Comparison of ENCODE assay signal across 1 cellular context in the genomic region with DNA sequence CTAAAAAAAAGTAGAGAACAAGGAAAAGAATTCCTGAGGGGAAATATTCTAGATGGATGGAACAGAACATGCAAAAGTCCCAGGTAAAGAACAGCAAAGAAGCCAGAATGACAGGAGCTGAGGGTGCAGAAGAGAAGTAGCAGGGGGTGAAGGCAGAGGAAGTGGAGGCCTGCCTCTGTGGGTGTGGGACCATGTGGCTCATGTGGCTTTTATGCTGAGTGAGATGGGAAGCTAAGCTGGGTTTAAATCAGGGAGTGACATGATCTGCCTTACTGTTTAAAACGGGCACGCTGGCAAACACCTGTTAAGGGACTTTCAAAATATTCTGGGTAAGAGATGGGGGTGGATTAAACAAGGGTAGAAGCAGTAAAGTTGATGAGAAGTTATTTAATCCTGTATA.
TF ChIP-seq lines count a peak whose summit lies in the region.

No MANE protein-coding gene starts in this region.

TF ChIP-seq in K562, 482 proteins besides CTCF, POLR2A, EP300 and RAD21:
- TF ChIP-seq CHCHD3 (CRISPR knock-in tag; IDR thresholded peaks at IDR 0.05) (no peak), ZNF431 (CRISPR knock-in tag; IDR thresholded peaks at IDR 0.05) (no peak), KLF1 (tag; IDR thresholded peaks at IDR 0.05) (no peak), E2F8 (IDR thresholded peaks at IDR 0.05; ENCODE audit: low read depth, partially characterized antibody) (no peak), HDGF (IDR thresholded peaks at IDR 0.05) (no peak), ZNF134 (CRISPR knock-in tag; conservative IDR thresholded peaks at IDR 0.05) (no peak)
- TF ChIP-seq, protein P1, sequence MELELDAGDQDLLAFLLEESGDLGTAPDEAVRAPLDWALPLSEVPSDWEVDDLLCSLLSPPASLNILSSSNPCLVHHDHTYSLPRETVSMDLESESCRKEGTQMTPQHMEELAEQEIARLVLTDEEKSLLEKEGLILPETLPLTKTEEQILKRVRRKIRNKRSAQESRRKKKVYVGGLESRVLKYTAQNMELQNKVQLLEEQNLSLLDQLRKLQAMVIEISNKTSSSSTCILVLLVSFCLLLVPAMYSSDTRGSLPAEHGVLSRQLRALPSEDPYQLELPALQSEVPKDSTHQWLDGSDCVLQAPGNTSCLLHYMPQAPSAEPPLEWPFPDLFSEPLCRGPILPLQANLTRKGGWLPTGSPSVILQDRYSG (tag; conservative IDR thresholded peaks at IDR 0.05; ENCODE audit: low read depth) = no peak
